18 cellular contexts compared by ENCODE assay signal in genomic region chr20:61287583-61287982, GRCh38. TPM values are rescaled to one million over a fixed set of nuclear protein-coding genes. Genes with fewer than 3 reads are reported as not detected.
DNase-seq lines count a peak whose midpoint lies in the region; FAIRE-seq and TF ChIP-seq lines count a peak whose summit lies in the region.
"Had no signal": no experiment of that assay in that cellular context is flagged by ENCODE, and none has a peak within 500 bp of the region (broad histone marks: within the 10 kb centered on the region; RNA-seq: fewer than 3 reads in every experiment).

No MANE protein-coding gene starts in this region.

- TF ChIP-seq CTCF in HEK293 (tag by site-specific recombination; IDR thresholded peaks at IDR 0.05) (no peak), bronchial epithelial cell (IDR thresholded peaks at IDR 0.05; ENCODE audit: insufficient read depth, low read length, severe bottlenecking) (no peak)

- H3K4me3 ChIP-seq in HEK293 (ENCODE audit: low read depth, low read length): no peak overlapping the region
- H3K4me3 ChIP-seq in bronchial epithelial cell (ENCODE audit: low read depth, low read length): no peak overlapping the region
- H3K4me3 ChIP-seq: BLaER1 treated with 17β-estradiol and CSF1 and Interleukin-3, amounts not matched to agents 10 nM and 100 nM; GM12878; GM23338 had no signal

- POLR2A ChIA-PET in HEK293 (lab: Yijun Ruan, JAX): no interaction called here

- no peaks in the 10 kb centered on the region for H3K36me3 ChIP-seq in HEK293 (ENCODE audit: control insufficient read depth in 2 of 2, insufficient read depth in 1 of 2, low read length in 2 of 2)
- no peaks in the 10 kb centered on the region for H3K36me3 ChIP-seq in bronchial epithelial cell (ENCODE audit: control insufficient read depth, insufficient read depth, low read length)
- H3K36me3 ChIP-seq: BLaER1 treated with 17β-estradiol and CSF1 and Interleukin-3, amounts not matched to agents 10 nM and 100 nM had no signal

- peak; percentile 93 for FAIRE-seq in bronchial epithelial cell (lab: Jason Lieb, UNC)
- FAIRE-seq: GM12878, H54 had no signal

- H3K27ac ChIP-seq in HEK293 (ENCODE audit: extremely low read depth, low read depth, low read length) (no peak overlapping the region), layer of hippocampus (ENCODE audit: low read depth, low read length) (peak overlapping the region; percentile 81), temporal lobe (ENCODE audit: low read depth, low read length) (peak overlapping the region; percentile 38)
- H3K27ac ChIP-seq: BLaER1 treated with 17β-estradiol and CSF1 and Interleukin-3, amounts not matched to agents 10 nM and 100 nM had no signal

- H3K27me3 ChIP-seq in bronchial epithelial cell (ENCODE audit: control insufficient read depth, insufficient read depth, low read length) (no peaks in the 10 kb centered on the region), layer of hippocampus (ENCODE audit: control insufficient read depth, insufficient read depth, low read length) (no peaks in the 10 kb centered on the region)
- H3K27me3 ChIP-seq: BLaER1 treated with 17β-estradiol and CSF1 and Interleukin-3, amounts not matched to agents 10 nM and 100 nM had no signal

- DNase-seq in bronchial epithelial cell (ENCODE audit: low read depth) (no peak), NCI-H345 treated with DMSO at 0.1 percent for 48 hours (lab: John Stamatoyannopoulos, UW; ENCODE audit: unreplicated experiment) (no peak)
- no peak for DNase-seq in effector CD8-positive, alpha-beta T cell (lab: John Stamatoyannopoulos, UW)
- no peak for DNase-seq in stimulated activated CD4-positive, alpha-beta T cell treated with anti-CD3 and anti-CD28 coated beads, Interleukin-4, amount 100 ng/mL, for 24 hours
- DNase-seq: 8988T; Calu3; CD8-positive, alpha-beta T cell; DMS79 treated with DMSO at 0.1 percent for 48 hours; HCEC 1CT; HFFc6 had no signal

- H3K9me3 ChIP-seq in HEK293 (ENCODE audit: control insufficient read depth, insufficient read depth, low read depth, low read length): no peaks in the 10 kb centered on the region

- H3K4me1 ChIP-seq in HEK293 (ENCODE audit: control insufficient read depth, insufficient read depth, low read length): no peaks in the 10 kb centered on the region

- CTCF ChIA-PET in HEK293 (lab: Yijun Ruan, JAX): interaction anchor here (0.6 kb wide), 1 partner anchor 13 kb away, joined by 3 read pairs; no protein-coding TSS in a partner anchor

TF ChIP-seq in HEK293, 187 proteins besides CTCF, POLR2A, EP300 and RAD21:
- no peak for TF ChIP-seq KLF8 (tag by site-specific recombination; IDR thresholded peaks at IDR 0.05)
- TF ChIP-seq ZNF629 (tag by site-specific recombination; IDR thresholded peaks at IDR 0.05): no peak
- peak; percentile 52; the same call in 1 of the 2 replicates for TF ChIP-seq ZIC2 (tag by site-specific recombination; IDR thresholded peaks at IDR 0.05)
- TF ChIP-seq ZFHX2 (tag by site-specific recombination; conservative IDR thresholded peaks at IDR 0.05): no peak

RNA-seq across cellular contexts. Expression of gene CDH4, which starts 35.5 kb away (rescaled TPM):
- 5.4 and 12.1 TPM in 2 replicates for total RNA-seq in bronchial epithelial cell
- total RNA-seq in temporal lobe: 25.6 TPM
- total RNA-seq: B cell, Calu3, GM12878 had no signal
